In the genomic region with DNA sequence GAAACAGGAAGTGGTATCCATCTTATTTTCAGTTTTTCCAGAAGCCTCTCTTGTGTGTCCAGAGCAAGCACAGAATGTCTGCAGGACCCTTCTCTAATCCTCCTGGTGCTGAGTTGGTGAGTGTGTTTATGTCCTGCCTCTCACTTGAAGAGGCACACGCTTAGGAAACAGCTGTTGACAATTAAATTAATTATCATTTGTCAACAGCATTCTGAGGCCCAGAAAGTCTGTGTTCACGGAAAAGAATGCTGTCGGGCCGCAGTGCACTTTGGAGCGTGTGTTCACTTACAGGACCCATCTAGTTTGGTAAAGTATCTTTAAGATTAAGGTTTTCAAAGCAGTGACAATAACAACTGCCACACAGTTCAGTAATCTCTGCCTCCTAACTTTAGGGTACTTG, we compare ENCODE assay signal across 2 cellular contexts.
TF ChIP-seq lines count a peak whose summit lies in the region.

No MANE protein-coding gene starts in this region.

TF ChIP-seq in SK-N-SH, 30 proteins besides CTCF, POLR2A, EP300 and RAD21 (continued from another document):
- no peak for TF ChIP-seq IRF3 (IDR thresholded peaks at IDR 0.05; ENCODE audit: low read depth, low read length)
- TF ChIP-seq RCOR1 (IDR thresholded peaks at IDR 0.05; ENCODE audit: low read length), result no peak
- TF ChIP-seq EZH2phosphoT487 (IDR thresholded peaks at IDR 0.05; ENCODE audit: borderline replicate concordance, low read depth), result no peak
- no peak for TF ChIP-seq TCF12 (IDR thresholded peaks at IDR 0.05)
- no peak for TF ChIP-seq SIN3A (IDR thresholded peaks at IDR 0.05; ENCODE audit: borderline replicate concordance, low read depth, low read length)
- TF ChIP-seq, protein P1, sequence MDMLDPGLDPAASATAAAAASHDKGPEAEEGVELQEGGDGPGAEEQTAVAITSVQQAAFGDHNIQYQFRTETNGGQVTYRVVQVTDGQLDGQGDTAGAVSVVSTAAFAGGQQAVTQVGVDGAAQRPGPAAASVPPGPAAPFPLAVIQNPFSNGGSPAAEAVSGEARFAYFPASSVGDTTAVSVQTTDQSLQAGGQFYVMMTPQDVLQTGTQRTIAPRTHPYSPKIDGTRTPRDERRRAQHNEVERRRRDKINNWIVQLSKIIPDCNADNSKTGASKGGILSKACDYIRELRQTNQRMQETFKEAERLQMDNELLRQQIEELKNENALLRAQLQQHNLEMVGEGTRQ (IDR thresholded peaks at IDR 0.05; ENCODE audit: borderline replicate concordance, low read depth, low read length), result no peak

TF ChIP-seq in SK-N-SH treated with all-trans-retinoic acid at 6 μM for 48 hours, 23 proteins besides CTCF, POLR2A, EP300 and RAD21 (continued from another document):
- TF ChIP-seq POU6F1 (CRISPR knock-in tag; IDR thresholded peaks at IDR 0.05; ENCODE audit: borderline replicate concordance, low read depth), result no peak
- TF ChIP-seq, protein P2, sequence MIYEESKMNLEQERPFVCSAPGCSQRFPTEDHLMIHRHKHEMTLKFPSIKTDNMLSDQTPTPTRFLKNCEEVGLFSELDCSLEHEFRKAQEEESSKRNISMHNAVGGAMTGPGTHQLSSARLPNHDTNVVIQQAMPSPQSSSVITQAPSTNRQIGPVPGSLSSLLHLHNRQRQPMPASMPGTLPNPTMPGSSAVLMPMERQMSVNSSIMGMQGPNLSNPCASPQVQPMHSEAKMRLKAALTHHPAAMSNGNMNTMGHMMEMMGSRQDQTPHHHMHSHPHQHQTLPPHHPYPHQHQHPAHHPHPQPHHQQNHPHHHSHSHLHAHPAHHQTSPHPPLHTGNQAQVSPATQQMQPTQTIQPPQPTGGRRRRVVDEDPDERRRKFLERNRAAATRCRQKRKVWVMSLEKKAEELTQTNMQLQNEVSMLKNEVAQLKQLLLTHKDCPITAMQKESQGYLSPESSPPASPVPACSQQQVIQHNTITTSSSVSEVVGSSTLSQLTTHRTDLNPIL (CRISPR knock-in tag; IDR thresholded peaks at IDR 0.05; ENCODE audit: low read depth), result no peak
- TF ChIP-seq PPARA (CRISPR knock-in tag; IDR thresholded peaks at IDR 0.05; ENCODE audit: borderline replicate concordance), result no peak
- TF ChIP-seq ZC3H10 (CRISPR knock-in tag; IDR thresholded peaks at IDR 0.05), result no peak
- TF ChIP-seq ZFP30 (CRISPR knock-in tag; IDR thresholded peaks at IDR 0.05), result no peak
- TF ChIP-seq TSHZ2 (CRISPR knock-in tag; IDR thresholded peaks at IDR 0.05), result no peak
- TF ChIP-seq ESRRG (CRISPR knock-in tag; IDR thresholded peaks at IDR 0.05), result no peak
- TF ChIP-seq OSR1 (CRISPR knock-in tag; IDR thresholded peaks at IDR 0.05), result no peak
- TF ChIP-seq ZNF565 (CRISPR knock-in tag; conservative IDR thresholded peaks at IDR 0.05; ENCODE audit: low read depth), result no peak
- TF ChIP-seq ZNF70 (CRISPR knock-in tag; IDR thresholded peaks at IDR 0.05), result no peak
- TF ChIP-seq ISL1 (CRISPR knock-in tag; IDR thresholded peaks at IDR 0.05), result no peak
- no peak for TF ChIP-seq CSRNP3 (CRISPR knock-in tag; IDR thresholded peaks at IDR 0.05)
